22 cellular contexts compared by ENCODE assay signal in genomic region chr7:4885317-4885807, GRCh38. TPM values are rescaled to one million over a fixed set of nuclear protein-coding genes. Genes with fewer than 3 reads are reported as not detected.
DNase-seq lines count a peak whose midpoint lies in the region; ATAC-seq, FAIRE-seq and TF ChIP-seq lines count a peak whose summit lies in the region.
"Had no signal": no experiment of that assay in that cellular context is flagged by ENCODE, and none has a peak within 500 bp of the region (broad histone marks: within the 10 kb centered on the region; RNA-seq: fewer than 3 reads in every experiment).

No MANE protein-coding gene starts in this region.

- H3K27ac Mint-ChIP-seq in endodermal cell (no peak overlapping the region), neural crest cell (ENCODE audit: unreplicated experiment) (no peak overlapping the region)
- H3K27ac Mint-ChIP-seq: CD4-positive, alpha-beta memory T cell had no signal

- TF ChIP-seq EP300 in GM12878 (IDR thresholded peaks at IDR 0.05; ENCODE audit: borderline replicate concordance in 1 of 2, control insufficient read depth in 1 of 2, low read depth in 2 of 2, low read length in 2 of 2), result no peak

- POLR2A ChIA-PET in GM12878 (lab: Charles Lee), result interaction anchor here (0.6 kb wide), 1 partner anchor 9 kb away, joined by 3 read pairs; no protein-coding TSS in a partner anchor

- 63% methylated on average over 7 of the region's 7 CpGs for WGBS in GM12878 (ENCODE audit: insufficient coverage, insufficient replicate concordance, low lambda C conversion rate, missing lambda C conversion rate)
- WGBS in endodermal cell (ENCODE audit: insufficient coverage in 1 of 2, insufficient read length in 1 of 2), 2 experiments, result 91% methylated on average over 7 of the region's 7 CpGs; no CpG with 5 or more reads in 1 of the 2 experiments

- no peak for TF ChIP-seq RAD21 in GM12878 (IDR thresholded peaks at IDR 0.05; ENCODE audit: insufficient read depth, low read depth, low read length)

- peaks cover 17% of the 10 kb centered on the region for H3K4me1 Mint-ChIP-seq in endodermal cell
- peaks cover 22% of the 10 kb centered on the region for H3K4me1 Mint-ChIP-seq in neural crest cell

- ATAC-seq in GM12878 (no peak), upper lobe of right lung (no peak), HG03025 (IDR thresholded peaks at IDR 0.05; ENCODE audit: low FRiP score, unreplicated experiment) (no peak)
- ATAC-seq: A549, HCT116 had no signal

- H3K36me3 Mint-ChIP-seq in endodermal cell (ENCODE audit: low read depth), result peaks cover 3% of the 10 kb centered on the region
- H3K36me3 Mint-ChIP-seq in neural crest cell (ENCODE audit: low read depth), result no peaks in the 10 kb centered on the region
- H3K36me3 Mint-ChIP-seq: CD4-positive, alpha-beta memory T cell had no signal

- H3K9me3 ChIP-seq in GM12878 (replicated peaks; ENCODE audit: control insufficient read depth, insufficient read depth, low read length) (no peaks in the 10 kb centered on the region), endodermal cell (ENCODE audit: control insufficient read depth, low read length) (peaks cover 16% of the 10 kb centered on the region), upper lobe of right lung (no peaks in the 10 kb centered on the region)
- H3K9me3 ChIP-seq: A549 had no signal

- CTCF ChIA-PET in GM12878 (lab: Yijun Ruan, JAX), result no interaction called here

- SMC1A ChIA-PET in GM12878 (lab: Charles Lee; ENCODE audit: uncharacterized antibody, unreplicated experiment), result no interaction called here

- H3K79me2 ChIP-seq in GM12878 (ENCODE audit: control insufficient read depth, insufficient read depth, low read length), result no peaks in the 10 kb centered on the region

- H3K36me3 ChIP-seq in GM12878 (ENCODE audit: control insufficient read depth in 2 of 2, insufficient read depth in 2 of 2, low read length in 1 of 2) (no peaks in the 10 kb centered on the region), endodermal cell (ENCODE audit: control insufficient read depth, insufficient read depth, low read length) (no peaks in the 10 kb centered on the region), upper lobe of right lung (no peaks in the 10 kb centered on the region)

- H3K4me3 Mint-ChIP-seq in endodermal cell (no peak overlapping the region), neural crest cell (peak overlapping the region; percentile 19)

- H3K4me2 ChIP-seq in GM12878 (ENCODE audit: control insufficient read depth, insufficient read depth), result no peak overlapping the region
- H3K4me2 ChIP-seq: A549 had no signal

- H3K27me3 ChIP-seq in GM12878 (replicated peaks in 1 of 2; ENCODE audit: control insufficient read depth in 2 of 2, insufficient read depth in 2 of 2, low read length in 1 of 2) (peaks cover 3% of the 10 kb centered on the region in 2 experiments), endodermal cell (ENCODE audit: control insufficient read depth, insufficient read depth, low read length, poor library complexity, severe bottlenecking) (no peaks in the 10 kb centered on the region), upper lobe of right lung (no peaks in the 10 kb centered on the region)

- no peak for TF ChIP-seq POLR2A in GM12878 (IDR thresholded peaks at IDR 0.05; ENCODE audit: low read depth, low read length)

- TF ChIP-seq CTCF in GM12878 (IDR thresholded peaks at IDR 0.05 in 2 of 3, conservative IDR thresholded peaks at IDR 0.05 in 1 of 3; ENCODE audit: control insufficient read depth in 2 of 3, extremely low read depth in 1 of 3, insufficient read depth in 1 of 3, low read depth in 3 of 3, low read length in 3 of 3), result no peak
- no peak for TF ChIP-seq CTCF in endodermal cell (conservative IDR thresholded peaks at IDR 0.05)
- no peak for TF ChIP-seq CTCF in neural crest cell (conservative IDR thresholded peaks at IDR 0.05)
- no peak for TF ChIP-seq CTCF in upper lobe of right lung (IDR thresholded peaks at IDR 0.05)

- H4K20me1 ChIP-seq in GM12878 (ENCODE audit: control insufficient read depth, insufficient read depth), result no peaks in the 10 kb centered on the region

- H3K4me3 ChIP-seq in GM12878 (no peak overlapping the region), endodermal cell (ENCODE audit: low read length) (peak overlapping the region; percentile 9), upper lobe of right lung (no peak overlapping the region)
- H3K4me3 ChIP-seq: A549, GM23248 had no signal

- DNase-seq in GM12878 (ENCODE audit: low read depth, low spot score), result no peak
- no peak for DNase-seq in endodermal cell
- no peak for DNase-seq in neural crest cell (ENCODE audit: low read depth, low spot score)
- no peak for DNase-seq in NCI-H82 (lab: John Stamatoyannopoulos, UW)
- no peak for DNase-seq in upper lobe of right lung
- DNase-seq: 8988T; ACHN; C1 segment of cervical spinal cord; Calu3; CD4-positive, alpha-beta memory T cell; COR-L47; DMS53; DMS79 treated with DMSO at 0.1 percent for 48 hours; GF-D8; GM23248; H7 had no signal

- BruUV-seq in GM12878 (replicated peaks; lab: Mats Ljungman, UMichigan), result no TSS peak

- H3K27me3 Mint-ChIP-seq in endodermal cell (ENCODE audit: insufficient read depth), result no peaks in the 10 kb centered on the region
- H3K27me3 Mint-ChIP-seq in neural crest cell (ENCODE audit: low read depth), result peaks cover 6% of the 10 kb centered on the region

- FAIRE-seq in GM12878 (lab: Jason Lieb, UNC), result no peak
- FAIRE-seq: A549, GM12892, H1 had no signal

- H3K9ac ChIP-seq in GM12878 (ENCODE audit: control insufficient read depth, insufficient read depth, low read length) (no peak overlapping the region), endodermal cell (ENCODE audit: extremely low read depth, low read length, poor library complexity, severe bottlenecking) (no peak overlapping the region)
- H3K9ac ChIP-seq: GM23248 had no signal

- H3K27ac ChIP-seq in GM12878 (ENCODE audit: control insufficient read depth, insufficient read depth) (no peak overlapping the region), endodermal cell (ENCODE audit: low read depth, low read length) (no peak overlapping the region), upper lobe of right lung (no peak overlapping the region)
- H3K27ac ChIP-seq: A549, GM23248 had no signal

- RAD21 ChIA-PET in GM12878 (lab: Charles Lee; ENCODE audit: unreplicated experiment), result no interaction called here

- in situ Hi-C loops in GM12878 (cut with MboI), result no loop called here

- H3K9me3 Mint-ChIP-seq in endodermal cell (no peaks in the 10 kb centered on the region), neural crest cell (no peaks in the 10 kb centered on the region)
- H3K9me3 Mint-ChIP-seq: CD4-positive, alpha-beta memory T cell had no signal

- H3K4me1 ChIP-seq in GM12878 (ENCODE audit: control insufficient read depth, insufficient read depth, low read length), result no peaks in the 10 kb centered on the region
- H3K4me1 ChIP-seq in endodermal cell (ENCODE audit: control insufficient read depth, insufficient read depth, low read length), result no peaks in the 10 kb centered on the region
- no peaks in the 10 kb centered on the region for H3K4me1 ChIP-seq in upper lobe of right lung

- no peak overlapping the region for H2AFZ ChIP-seq in GM12878 (ENCODE audit: control insufficient read depth, low read depth, low read length)
- H2AFZ ChIP-seq: GM23248 had no signal

- intact Hi-C loops in GM12878 (cut with micrococcal nuclease; ENCODE audit: unreplicated experiment) (no loop called here), upper lobe of right lung (cut with DNase I) (loop anchor here (10.0 kb wide), 1 partner anchor 51 kb away; no protein-coding TSS in a partner anchor)

TF ChIP-seq in GM12878, 131 proteins besides CTCF, POLR2A, EP300 and RAD21 (continues in another document):
- TF ChIP-seq HCFC1 (IDR thresholded peaks at IDR 0.05; ENCODE audit: low read length), result no peak

RNA-seq across cellular contexts. Expression of gene RADIL, which starts 1.8 kb away (rescaled TPM):
- total RNA-seq in GM12878 (2013; cell fraction: nucleolus; rRNA removed), result not detected in 2 replicates
- total RNA-seq in GM12878 (2014; rRNA removed) (0.06 TPM in 1 of 2 replicates, not detected in the other), GM12878 (2014; rRNA removed; fragmentation: Illumina TruSeq; extraction: Trizol) (not detected in 2 replicates), GM12878 (2021) (0.11 TPM in 1 of 2 replicates, not detected in the other), endodermal cell (10 to 100 TPM; 34.9 to 47.6 TPM), neural crest cell (12.2 and 13.8 TPM in 2 replicates), upper lobe of right lung (7.3 TPM)
- 0.05 TPM for polyA plus RNA-seq in GM12878 (2011; ENCODE audit: low read depth)
- polyA plus RNA-seq in GM12878 (2011; rRNA removed) (not detected in 2 replicates), GM12878 (2014; fragmentation: Illumina TruSeq; extraction: Trizol) (not detected in 2 replicates), GM12878 (2014; fragmentation: Nextera tagmentation; extraction: Ambion mirVana) (not detected), GM12878 (2014; rRNA removed) (0.08 TPM in 1 of 2 replicates, not detected in the other), GM12878 (2016; fragmentation: Nextera tagmentation; extraction: Ambion mirVana) (under 1 TPM in 1 of 2 experiments, not detected in 1; 0.05 TPM)
- not detected in 2 replicates for polyA plus RNA-seq in GM12878 (2011; cell fraction: cytosol; rRNA removed)
- polyA plus RNA-seq in GM12878 (2011; cell fraction: nucleus; rRNA removed), result not detected in 2 replicates
- polyA plus RNA-seq in GM12878 (2012), result 0.03 and 0.05 TPM in 2 replicates
- polyA minus RNA-seq in GM12878 (2011; rRNA and poly(A)+ RNA removed), result not detected in 2 replicates
- polyA minus RNA-seq in GM12878 (2011; cell fraction: cytosol; rRNA and poly(A)+ RNA removed), result not detected in 2 replicates
- not detected in 2 replicates for polyA minus RNA-seq in GM12878 (2011; cell fraction: nucleus; rRNA and poly(A)+ RNA removed)
- polyA plus RNA-seq in endodermal cell (2013, experiment 1 of 2), result 15.4 TPM
- 17.9 TPM for polyA plus RNA-seq in endodermal cell (2013, experiment 2 of 2)
- total RNA-seq: CD4-positive, alpha-beta memory T cell had no signal
- polyA plus RNA-seq: CD4-positive, alpha-beta memory T cell had no signal

RNA-seq across cellular contexts. Expression of gene PAPOLB, which starts 23.5 kb away (rescaled TPM):
- not detected in 2 replicates for total RNA-seq in GM12878 (2013; cell fraction: nucleolus; rRNA removed)
- total RNA-seq in GM12878 (2014; rRNA removed) (not detected in 2 replicates), GM12878 (2014; rRNA removed; fragmentation: Illumina TruSeq; extraction: Trizol) (not detected in 2 replicates), GM12878 (2021) (not detected in 2 replicates), endodermal cell (1 to 10 TPM; 1.2 to 1.8 TPM), neural crest cell (0.23 and 0.26 TPM in 2 replicates), upper lobe of right lung (0.38 TPM)
- not detected for polyA plus RNA-seq in GM12878 (2011; ENCODE audit: low read depth)
- polyA plus RNA-seq in GM12878 (2011; rRNA removed) (not detected in 2 replicates), GM12878 (2014; fragmentation: Illumina TruSeq; extraction: Trizol) (0.01 TPM in 1 of 2 replicates, not detected in the other), GM12878 (2014; fragmentation: Nextera tagmentation; extraction: Ambion mirVana) (not detected), GM12878 (2014; rRNA removed) (not detected in 2 replicates), GM12878 (2016; fragmentation: Nextera tagmentation; extraction: Ambion mirVana) (not detected)
- not detected in 2 replicates for polyA plus RNA-seq in GM12878 (2011; cell fraction: cytosol; rRNA removed)
- polyA plus RNA-seq in GM12878 (2011; cell fraction: nucleus; rRNA removed), result not detected in 2 replicates
- polyA plus RNA-seq in GM12878 (2012), result not detected in 2 replicates
- polyA minus RNA-seq in GM12878 (2011; rRNA and poly(A)+ RNA removed), result 0.05 TPM in 1 of 2 replicates, not detected in the other
- not detected in 2 replicates for polyA minus RNA-seq in GM12878 (2011; cell fraction: cytosol; rRNA and poly(A)+ RNA removed)
- polyA minus RNA-seq in GM12878 (2011; cell fraction: nucleus; rRNA and poly(A)+ RNA removed), result 0.12 TPM in 1 of 2 replicates, not detected in the other
- polyA plus RNA-seq in endodermal cell (2013, experiment 1 of 2), result 0.11 TPM
- 0.21 TPM for polyA plus RNA-seq in endodermal cell (2013, experiment 2 of 2)
- total RNA-seq: CD4-positive, alpha-beta memory T cell; Daoy had no signal
- polyA plus RNA-seq: A549; CD4-positive, alpha-beta memory T cell; GM23248 had no signal
